8 cellular contexts compared by ENCODE assay signal in genomic region chr11:9231848-9232177, GRCh38. TPM values are rescaled to one million over a fixed set of nuclear protein-coding genes. Genes with fewer than 3 reads are reported as not detected.
DNase-seq lines count a peak whose midpoint lies in the region; ATAC-seq and TF ChIP-seq lines count a peak whose summit lies in the region.

No MANE protein-coding gene starts in this region.

- ATAC-seq in GM21367 (IDR thresholded peaks at IDR 0.05; ENCODE audit: unreplicated experiment) = peak; percentile 65

- peaks cover 2% of the 10 kb centered on the region for H3K27me3 Mint-ChIP-seq in nephron progenitor cell (ENCODE audit: low read depth, poor library complexity)

- intact Hi-C loops in dorsolateral prefrontal cortex (cut with DNase I) (no loop called here), lower leg skin (cut with DNase I; ENCODE audit: low total_unique reads) (no loop called here)

- DNase-seq in NAMALWA (ENCODE audit: low spot score) = peak; percentile 70
- DNase-seq in dorsolateral prefrontal cortex = peak in 1 of 10 donors; percentile 31
- no peak for DNase-seq in nephron progenitor cell
- no peak for DNase-seq in lower leg skin (ENCODE audit: low spot score in 2 of 2)
- no peak for DNase-seq in HuH-7 (ENCODE audit: low spot score)
- DNase-seq in NCI-H510A (lab: John Stamatoyannopoulos, UW) = no peak
- DNase-seq in activated gamma-delta T cell (lab: John Stamatoyannopoulos, UW) = no peak

- H3K4me3 Mint-ChIP-seq in nephron progenitor cell = no peak overlapping the region

- H3K27ac Mint-ChIP-seq in nephron progenitor cell = peak overlapping the region; percentile 49

- H3K4me3 ChIP-seq in dorsolateral prefrontal cortex (peak overlapping the region; percentile 6 to 66 (median 44)), lower leg skin (ENCODE audit: low read depth, poor library complexity, severe bottlenecking) (no peak overlapping the region)

- H3K27me3 ChIP-seq in dorsolateral prefrontal cortex = no peaks in the 10 kb centered on the region

- 10 to 14% methylated on average over 1 of the region's 1 CpG for WGBS in lower leg skin, 2 donors

- peak in 7 of 56 donors; percentile 6 to 26 (median 11) for TF ChIP-seq CTCF in dorsolateral prefrontal cortex (IDR thresholded peaks at IDR 0.05 in 54 of 56, conservative IDR thresholded peaks at IDR 0.05 in 2 of 56; ENCODE audit: low read depth in 1 of 56, partially characterized antibody in 56 of 56)
- no peak for TF ChIP-seq CTCF in nephron progenitor cell (IDR thresholded peaks at IDR 0.05)
- no peak for TF ChIP-seq CTCF in lower leg skin (IDR thresholded peaks at IDR 0.05)

- H3K9me3 Mint-ChIP-seq in nephron progenitor cell = peaks cover 30% of the 10 kb centered on the region

- TF ChIP-seq POLR2A in lower leg skin (IDR thresholded peaks at IDR 0.05) = no peak

- H3K36me3 Mint-ChIP-seq in nephron progenitor cell (ENCODE audit: low read depth) = peaks cover 47% of the 10 kb centered on the region

- peaks cover 38% of the 10 kb centered on the region for H3K4me1 Mint-ChIP-seq in nephron progenitor cell

- peak overlapping the region; percentile 85 to 99 (median 97) for H3K27ac ChIP-seq in dorsolateral prefrontal cortex

RNA-seq across cellular contexts. Expression of gene DENND5A, which starts 33.3 kb away (rescaled TPM):
- total RNA-seq in dorsolateral prefrontal cortex = 100 to 1,000 TPM; 128 to 331 (median 174) TPM
- total RNA-seq in lower leg skin = 10 to 100 TPM; 21.2 to 34.1 (median 28.7) TPM
